In genomic region chr21:15496896-15497295, GRCh38 we compare ENCODE assay signal across 24 cellular contexts.
"Had no signal": no experiment of that assay in that cellular context is flagged by ENCODE, and none has a peak within 500 bp of the region (broad histone marks: within the 10 kb centered on the region; RNA-seq: fewer than 3 reads in every experiment).

No MANE protein-coding gene starts in this region.

- H3K27ac ChIP-seq: esophagus squamous epithelium, neural progenitor cell, parathyroid adenoma, prostate gland, right atrium auricular region, suprapubic skin, transverse colon, vagina had no signal

- H3K36me3 ChIP-seq: esophagus squamous epithelium, neural progenitor cell, prostate gland, right atrium auricular region, suprapubic skin, transverse colon, vagina had no signal

- H3K36me3 Mint-ChIP-seq: naive thymus-derived CD4-positive, alpha-beta T cell; neural progenitor cell had no signal

- H3K79me2 ChIP-seq: parathyroid adenoma had no signal

- H3K27ac Mint-ChIP-seq: effector memory CD8-positive, alpha-beta T cell; naive thymus-derived CD4-positive, alpha-beta T cell; nephron; neural progenitor cell; stimulated activated naive CD8-positive, alpha-beta T cell treated with anti-CD3 and anti-CD28 coated beads, Interleukin-15, amount 100 ng/mL, for 72 hours had no signal

- H3K4me1 ChIP-seq: esophagus squamous epithelium, neural progenitor cell, parathyroid adenoma, prostate gland, right atrium auricular region, suprapubic skin, transverse colon, vagina had no signal

- H3K9me3 ChIP-seq: esophagus squamous epithelium, prostate gland, right atrium auricular region, suprapubic skin, transverse colon, vagina had no signal

- H3K27me3 ChIP-seq: esophagus squamous epithelium, neural progenitor cell, right atrium auricular region, suprapubic skin, transverse colon, vagina had no signal

- H3K27me3 Mint-ChIP-seq: stimulated activated naive CD8-positive, alpha-beta T cell treated with anti-CD3 and anti-CD28 coated beads, Interleukin-15, amount 100 ng/mL, for 72 hours had no signal

- H3K4me2 ChIP-seq: neural progenitor cell, smooth muscle cell had no signal

- H3K9ac ChIP-seq: neural progenitor cell, parathyroid adenoma had no signal

- H3K4me3 ChIP-seq: esophagus squamous epithelium, neural progenitor cell, prostate gland, right atrium auricular region, smooth muscle cell, suprapubic skin, transverse colon, vagina had no signal

- H3K4me3 Mint-ChIP-seq: effector memory CD8-positive, alpha-beta T cell; naive thymus-derived CD4-positive, alpha-beta T cell; nephron; neural progenitor cell; stimulated activated naive CD8-positive, alpha-beta T cell treated with anti-CD3 and anti-CD28 coated beads, Interleukin-15, amount 100 ng/mL, for 72 hours had no signal

- H3K4me1 Mint-ChIP-seq: neural progenitor cell; stimulated activated naive CD8-positive, alpha-beta T cell treated with anti-CD3 and anti-CD28 coated beads, Interleukin-15, amount 100 ng/mL, for 72 hours had no signal

- DNase-seq: cortex of kidney; effector memory CD8-positive, alpha-beta T cell; erythroblast; esophagus squamous epithelium; foreskin melanocyte; left ventricle myocardium superior; mesendoderm; midbrain; naive thymus-derived CD4-positive, alpha-beta T cell; stimulated activated CD4-positive, alpha-beta T cell treated with anti-CD3 and anti-CD28 coated beads, Interleukin-12 subunit alpha, Interleukin-12 subunit beta, amount 100 ng/mL, for 4 hours; stimulated activated CD4-positive, alpha-beta T cell treated with anti-CD3 and anti-CD28 coated beads, Interleukin-1b, Interleukin-23, amount 100 ng/mL, for 48 hours; stimulated activated CD4-positive, alpha-beta T cell treated with anti-CD3 and anti-CD28 coated beads, Interleukin-4, amount 100 ng/mL, for 1 hour; stimulated activated CD8-positive, alpha-beta memory T cell treated with anti-CD3 and anti-CD28 coated beads, Interleukin-4, amount 100 ng/mL, for 48 hours; stimulated activated naive CD4-positive, alpha-beta T cell; stimulated activated naive CD8-positive, alpha-beta T cell treated with anti-CD3 and anti-CD28 coated beads, Interleukin-15, amount 100 ng/mL, for 72 hours; transverse colon had no signal

- H3K9me3 Mint-ChIP-seq: effector memory CD8-positive, alpha-beta T cell; nephron; neural progenitor cell; stimulated activated naive CD8-positive, alpha-beta T cell treated with anti-CD3 and anti-CD28 coated beads, Interleukin-15, amount 100 ng/mL, for 72 hours had no signal

- H2AFZ ChIP-seq: neural progenitor cell, parathyroid adenoma had no signal
